Comparison of ENCODE assay signal across 16 cellular contexts in the genomic region with DNA sequence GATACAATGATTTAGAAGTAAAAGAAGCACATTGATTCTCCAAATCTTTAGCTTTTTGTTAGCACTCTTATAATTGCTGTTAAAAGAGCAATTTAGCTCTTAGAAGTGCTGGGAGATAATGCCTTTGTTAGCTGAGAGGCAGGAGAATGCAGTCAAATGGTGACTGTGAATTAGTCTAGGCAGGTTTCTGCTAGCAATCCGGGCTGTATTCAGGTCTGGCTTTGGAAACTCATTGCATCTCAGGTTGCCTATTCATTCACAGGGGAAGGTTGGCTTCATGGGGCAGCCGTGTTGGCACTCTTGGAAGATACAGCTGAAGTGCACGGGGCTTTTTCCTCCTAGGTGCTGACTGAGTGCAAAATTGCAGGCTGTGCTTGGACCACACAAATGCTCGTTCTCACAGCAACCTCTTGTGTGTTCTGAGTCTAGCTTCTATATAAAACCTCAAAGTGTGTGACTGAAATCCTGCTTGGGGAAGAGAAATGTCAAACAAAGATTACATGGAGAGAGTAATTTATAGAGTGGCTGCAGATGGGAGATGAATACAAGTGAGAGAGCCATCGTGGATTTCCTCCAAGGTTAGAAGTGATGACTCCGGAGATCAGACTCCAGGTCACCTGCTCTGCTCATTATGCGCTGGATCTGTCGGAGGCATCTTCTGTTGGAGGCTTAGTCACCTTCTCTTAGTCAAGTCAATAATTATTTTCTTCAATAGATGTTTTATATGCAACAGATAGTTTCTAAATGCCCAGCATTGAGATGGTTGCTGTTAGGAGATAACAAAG.
DNase-seq lines count a peak whose midpoint lies in the region; ATAC-seq and TF ChIP-seq lines count a peak whose summit lies in the region.
"Had no signal": no experiment of that assay in that cellular context is flagged by ENCODE, and none has a peak within 500 bp of the region (broad histone marks: within the 10 kb centered on the region; RNA-seq: fewer than 3 reads in every experiment).

No MANE protein-coding gene starts in this region.

- no peak for TF ChIP-seq POLR2A in esophagus muscularis mucosa (IDR thresholded peaks at IDR 0.05; ENCODE audit: low read depth)

- H3K9me3 ChIP-seq in esophagus muscularis mucosa, result no peaks in the 10 kb centered on the region
- H3K9me3 ChIP-seq: esophagus squamous epithelium, psoas muscle had no signal

- 29% methylated on average over 8 of the region's 8 CpGs for WGBS in esophagus muscularis mucosa

- TF ChIP-seq CTCF in fibroblast of mammary gland (conservative IDR thresholded peaks at IDR 0.05; ENCODE audit: control insufficient read depth, insufficient read depth, low read depth, low read length) (no peak), esophagus muscularis mucosa (IDR thresholded peaks at IDR 0.05) (no peak)

- H3K27me3 ChIP-seq in esophagus muscularis mucosa, result no peaks in the 10 kb centered on the region
- H3K27me3 ChIP-seq: esophagus squamous epithelium had no signal

- H3K27ac ChIP-seq in esophagus muscularis mucosa (replicated peaks in 1 of 4), result no peak overlapping the region
- H3K27ac ChIP-seq: C4-2B, esophagus squamous epithelium, psoas muscle had no signal

- H3K4me3 ChIP-seq in fibroblast of mammary gland (ENCODE audit: control insufficient read depth, low read depth, low read length), result no peak overlapping the region
- H3K4me3 ChIP-seq in esophagus muscularis mucosa, result no peak overlapping the region
- H3K4me3 ChIP-seq: esophagus squamous epithelium, psoas muscle had no signal

- intact Hi-C loops in esophagus muscularis mucosa (cut with DNase I), result no loop called here

- no peak for TF ChIP-seq EP300 in esophagus muscularis mucosa (IDR thresholded peaks at IDR 0.05)

- H3K4me1 ChIP-seq in esophagus muscularis mucosa, result peaks cover 0 to 24% (median 19%) of the 10 kb centered on the region in 4 donors
- H3K4me1 ChIP-seq: esophagus squamous epithelium, psoas muscle had no signal

- no peaks in the 10 kb centered on the region for H3K36me3 ChIP-seq in esophagus muscularis mucosa
- H3K36me3 ChIP-seq: esophagus squamous epithelium had no signal

- ATAC-seq in HG02981 (IDR thresholded peaks at IDR 0.05; ENCODE audit: unreplicated experiment), result no peak
- no peak for ATAC-seq in HG02759 (IDR thresholded peaks at IDR 0.05; ENCODE audit: unreplicated experiment)
- ATAC-seq: natural killer cell treated with Interleukin-12 subunit alpha and Interleukin-12 subunit beta and Interleukin-15 and Interleukin-18, amount 100 ng/mL, for 72 hours; psoas muscle had no signal

- DNase-seq in NCI-H446 (lab: John Stamatoyannopoulos, UW) (peak; percentile 13 to 18), NCI-H446 treated with DMSO at 0.1 percent for 48 hours (lab: John Stamatoyannopoulos, UW) (no peak), NCI-H2107 (lab: John Stamatoyannopoulos, UW) (peak; percentile 66), fibroblast of mammary gland (ENCODE audit: low read depth) (peak; percentile 5), retina (peak; percentile 4), esophagus muscularis mucosa (ENCODE audit: extremely low spot score) (no peak)
- DNase-seq: activated CD4-positive, alpha-beta T cell treated with anti-CD3 and anti-CD28 coated beads, Interleukin-2, amount 10 ng/mL, durations not matched to agents 24 days and 14 days; central memory CD4-positive, alpha-beta T cell; esophagus squamous epithelium; glutamatergic neuron; islet precursor cell; psoas muscle had no signal

Comparison
In these comparisons a context has a peak if more than half of its experiments do, and no peak if none do; other contexts are left out.
1. DNase-seq: peak in NCI-H446 (2 of 2), NCI-H2107 (single experiment), fibroblast of mammary gland (single experiment) and retina (single experiment); none in NCI-H446 treated with DMSO at 0.1 percent for 48 hours (single experiment) and esophagus muscularis mucosa (single experiment).